Comparison of ENCODE assay signal across 9 cellular contexts in the genomic region with DNA sequence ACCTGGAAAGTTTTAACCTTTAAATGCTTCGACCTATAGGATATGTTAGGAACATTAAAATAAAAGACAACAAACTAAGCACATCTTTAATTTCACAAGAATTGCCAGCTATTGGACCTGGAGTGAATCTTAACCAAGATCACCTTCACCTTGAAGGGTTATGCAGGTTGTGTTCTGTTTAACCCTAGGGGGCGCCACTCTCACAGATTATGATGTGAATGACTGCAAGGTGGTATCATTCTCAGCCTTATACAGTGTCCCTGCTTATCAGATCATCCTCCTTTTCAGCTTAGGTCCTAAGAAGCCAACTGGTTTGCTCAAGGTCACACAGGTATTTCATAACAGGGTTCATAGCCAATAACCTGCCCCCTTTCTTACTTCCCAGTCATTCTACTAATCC. TPM values are rescaled to one million over a fixed set of nuclear protein-coding genes. Genes with fewer than 3 reads are reported as not detected.
A peak's percentile ranks its signal among the peaks of the same experiment; 100 is the strongest.
DNase-seq lines count a peak whose midpoint lies in the region; ATAC-seq lines count a peak whose summit lies in the region.
"Had no signal": no experiment of that assay in that cellular context is flagged by ENCODE, and none has a peak within 500 bp of the region (broad histone marks: within the 10 kb centered on the region; RNA-seq: fewer than 3 reads in every experiment).

No MANE protein-coding gene starts in this region.

- peak overlapping the region; percentile 25 for H3K27ac Mint-ChIP-seq in activated naive CD4-positive, alpha-beta T cell treated with anti-CD3 and anti-CD28 coated beads, Interleukin-2, amount 10 ng/mL, durations not matched to agents 7 days and 5 days
- H3K27ac Mint-ChIP-seq in activated naive CD8-positive, alpha-beta T cell treated with anti-CD3 and anti-CD28 coated beads for 36 hours, result no peak overlapping the region

- H3K36me3 Mint-ChIP-seq in activated naive CD4-positive, alpha-beta T cell treated with anti-CD3 and anti-CD28 coated beads, Interleukin-2, amount 10 ng/mL, durations not matched to agents 7 days and 5 days, result peaks cover 27% of the 10 kb centered on the region
- peaks cover 10% of the 10 kb centered on the region for H3K36me3 Mint-ChIP-seq in activated naive CD8-positive, alpha-beta T cell treated with anti-CD3 and anti-CD28 coated beads for 36 hours
- H3K36me3 Mint-ChIP-seq: IgD-negative memory B cell had no signal

- H3K9me3 Mint-ChIP-seq in activated naive CD4-positive, alpha-beta T cell treated with anti-CD3 and anti-CD28 coated beads, Interleukin-2, amount 10 ng/mL, durations not matched to agents 7 days and 5 days, result no peaks in the 10 kb centered on the region
- no peaks in the 10 kb centered on the region for H3K9me3 Mint-ChIP-seq in activated naive CD8-positive, alpha-beta T cell treated with anti-CD3 and anti-CD28 coated beads for 36 hours
- H3K9me3 Mint-ChIP-seq: IgD-negative memory B cell had no signal

- peaks cover 27% of the 10 kb centered on the region for H3K4me1 Mint-ChIP-seq in activated naive CD4-positive, alpha-beta T cell treated with anti-CD3 and anti-CD28 coated beads, Interleukin-2, amount 10 ng/mL, durations not matched to agents 7 days and 5 days
- peaks cover 30% of the 10 kb centered on the region for H3K4me1 Mint-ChIP-seq in activated naive CD8-positive, alpha-beta T cell treated with anti-CD3 and anti-CD28 coated beads for 36 hours

- DNase-seq in activated naive CD4-positive, alpha-beta T cell treated with anti-CD3 and anti-CD28 coated beads, Interleukin-2, amount 10 ng/mL, durations not matched to agents 7 days and 5 days, result peak; percentile 33
- no peak for DNase-seq in activated naive CD4-positive, alpha-beta T cell treated with Interleukin-2 at 50 U/mL for 16 hours
- DNase-seq in activated naive CD8-positive, alpha-beta T cell treated with anti-CD3 and anti-CD28 coated beads for 36 hours, result peak; percentile 18
- peak in 4 of 6 experiments; percentile 5 to 28 (median 22) for DNase-seq in stimulated activated naive CD4-positive, alpha-beta T cell (lab: John Stamatoyannopoulos, UW)
- DNase-seq in Ammon's horn (ENCODE audit: low spot score), result no peak

- H3K27me3 Mint-ChIP-seq in activated naive CD4-positive, alpha-beta T cell treated with anti-CD3 and anti-CD28 coated beads, Interleukin-2, amount 10 ng/mL, durations not matched to agents 7 days and 5 days, result no peaks in the 10 kb centered on the region
- no peaks in the 10 kb centered on the region for H3K27me3 Mint-ChIP-seq in activated naive CD8-positive, alpha-beta T cell treated with anti-CD3 and anti-CD28 coated beads for 36 hours

- peak; percentile 43 for ATAC-seq in HG03460 (IDR thresholded peaks at IDR 0.05; ENCODE audit: unreplicated experiment)
- ATAC-seq in GM18873 (IDR thresholded peaks at IDR 0.05; ENCODE audit: low FRiP score, unreplicated experiment), result no peak
- ATAC-seq in GM21381 (IDR thresholded peaks at IDR 0.05; ENCODE audit: unreplicated experiment), result no peak

- CTCF ChIA-PET in activated naive CD4-positive, alpha-beta T cell treated with anti-CD3 and anti-CD28 coated beads, Interleukin-2, amount 10 ng/mL, durations not matched to agents 7 days and 5 days (lab: Charles Lee), result interaction anchor here (0.7 to 1.9 kb wide), 4 partner anchors 8 to 23 kb away, joined by 3 to 10 read pairs (median 4); no protein-coding TSS in a partner anchor

- H3K4me3 Mint-ChIP-seq in activated naive CD4-positive, alpha-beta T cell treated with anti-CD3 and anti-CD28 coated beads, Interleukin-2, amount 10 ng/mL, durations not matched to agents 7 days and 5 days, result no peak overlapping the region
- H3K4me3 Mint-ChIP-seq in activated naive CD8-positive, alpha-beta T cell treated with anti-CD3 and anti-CD28 coated beads for 36 hours, result no peak overlapping the region

RNA-seq across cellular contexts. Expression of gene INTS6L, which starts 23.5 kb away (rescaled TPM):
- total RNA-seq in activated naive CD8-positive, alpha-beta T cell treated with anti-CD3 and anti-CD28 coated beads for 36 hours, result 10 to 100 TPM; 17.2 to 22.2 TPM

Comparison
In these comparisons a context has a peak if more than half of its experiments do, and no peak if none do; other contexts are left out.
1. DNase-seq: peak in activated naive CD4-positive, alpha-beta T cell treated with anti-CD3 and anti-CD28 coated beads, Interleukin-2, amount 10 ng/mL, durations not matched to agents 7 days and 5 days (single experiment), activated naive CD8-positive, alpha-beta T cell treated with anti-CD3 and anti-CD28 coated beads for 36 hours (single experiment) and stimulated activated naive CD4-positive, alpha-beta T cell (4 of 6); none in activated naive CD4-positive, alpha-beta T cell treated with Interleukin-2 at 50 U/mL for 16 hours (single experiment) and Ammon's horn (single experiment).